13 cellular contexts compared by ENCODE assay signal in genomic region chr15:73787621-73788020, GRCh38. TPM values are rescaled to one million over a fixed set of nuclear protein-coding genes. Genes with fewer than 3 reads are reported as not detected.
DNase-seq lines count a peak whose midpoint lies in the region; ATAC-seq, FAIRE-seq and TF ChIP-seq lines count a peak whose summit lies in the region.
"Had no signal": no experiment of that assay in that cellular context is flagged by ENCODE, and none has a peak within 500 bp of the region (broad histone marks: within the 10 kb centered on the region; RNA-seq: fewer than 3 reads in every experiment).

No MANE protein-coding gene starts in this region.

- H3K36me3 Mint-ChIP-seq in MCF 10A (ENCODE audit: insufficient read depth, unreplicated experiment), result no peaks in the 10 kb centered on the region

- no peak overlapping the region for H3K4me3 Mint-ChIP-seq in MCF 10A (ENCODE audit: unreplicated experiment)
- H3K4me3 Mint-ChIP-seq: HFFc6 had no signal

- H3K4me1 Mint-ChIP-seq in MCF 10A (ENCODE audit: insufficient read depth, unreplicated experiment), result no peaks in the 10 kb centered on the region

- POLR2A ChIA-PET in MCF 10A (lab: Yijun Ruan, JAX), result no interaction called here

- H3K27me3 ChIP-seq in breast epithelium, result no peaks in the 10 kb centered on the region
- H3K27me3 ChIP-seq in bronchial epithelial cell (ENCODE audit: control insufficient read depth, insufficient read depth, low read length), result no peaks in the 10 kb centered on the region
- H3K27me3 ChIP-seq in right atrium auricular region, result no peaks in the 10 kb centered on the region

- no peaks in the 10 kb centered on the region for H3K27me3 Mint-ChIP-seq in MCF 10A (ENCODE audit: insufficient read depth, unreplicated experiment)

- no peak for FAIRE-seq in bronchial epithelial cell (lab: Jason Lieb, UNC)

- CTCF ChIA-PET in MCF 10A (lab: Yijun Ruan, JAX), result no interaction called here

- H3K27ac Mint-ChIP-seq in MCF 10A (ENCODE audit: low read depth, unreplicated experiment), result no peak overlapping the region
- H3K27ac Mint-ChIP-seq: HFFc6 had no signal

- no peak for TF ChIP-seq POLR2A in breast epithelium (IDR thresholded peaks at IDR 0.05)

- no peaks in the 10 kb centered on the region for H3K9me3 ChIP-seq in breast epithelium
- H3K9me3 ChIP-seq in right atrium auricular region, result no peaks in the 10 kb centered on the region

- H3K27ac ChIP-seq in breast epithelium (no peak overlapping the region), right atrium auricular region (no peak overlapping the region)
- H3K27ac ChIP-seq: 22Rv1 had no signal

- H3K9me3 Mint-ChIP-seq in MCF 10A (ENCODE audit: unreplicated experiment), result no peaks in the 10 kb centered on the region
- H3K9me3 Mint-ChIP-seq: HFFc6 had no signal

- TF ChIP-seq CTCF in MCF 10A (IDR thresholded peaks at IDR 0.05; ENCODE audit: unreplicated experiment) (no peak), breast epithelium (IDR thresholded peaks at IDR 0.05) (no peak), bronchial epithelial cell (IDR thresholded peaks at IDR 0.05; ENCODE audit: insufficient read depth, low read length, severe bottlenecking) (no peak), right atrium auricular region (IDR thresholded peaks at IDR 0.05) (no peak)

- intact Hi-C loops in MCF 10A (cut with micrococcal nuclease) (no loop called here), breast epithelium (cut with DNase I; ENCODE audit: low total_unique reads) (no loop called here)

- H3K36me3 ChIP-seq in breast epithelium (no peaks in the 10 kb centered on the region), bronchial epithelial cell (ENCODE audit: control insufficient read depth, insufficient read depth, low read length) (no peaks in the 10 kb centered on the region), right atrium auricular region (no peaks in the 10 kb centered on the region)

- no peaks in the 10 kb centered on the region for H3K4me1 ChIP-seq in breast epithelium
- peaks cover 0 to 35% of the 10 kb centered on the region in 2 donors for H3K4me1 ChIP-seq in right atrium auricular region

- DNase-seq in MCF 10A (ENCODE audit: unreplicated experiment) (peak; percentile 6), breast epithelium (ENCODE audit: low spot score in 2 of 2) (no peak), bronchial epithelial cell (ENCODE audit: low read depth) (peak; percentile 29), kidney tubule cell (ENCODE audit: low spot score) (peak; percentile 6), NCI-H510A (lab: John Stamatoyannopoulos, UW) (no peak), anterior cingulate cortex (lab: John Stamatoyannopoulos, UW) (no peak), right atrium auricular region (ENCODE audit: low spot score) (no peak)
- DNase-seq: Calu3, DMS 273 treated with DMSO at 0.1 percent for 48 hours, HCEC 1CT, HFFc6 had no signal

- ATAC-seq in HG03439 (IDR thresholded peaks at IDR 0.05; ENCODE audit: unreplicated experiment), result no peak

- BruUV-seq in MCF 10A (replicated peaks; lab: Mats Ljungman, UMichigan), result no TSS peak

- H3K4me3 ChIP-seq in breast epithelium, result no peak overlapping the region
- H3K4me3 ChIP-seq in bronchial epithelial cell (ENCODE audit: low read depth, low read length), result no peak overlapping the region
- no peak overlapping the region for H3K4me3 ChIP-seq in right atrium auricular region

RNA-seq across cellular contexts. Expression of gene INSYN1, which starts 34.5 kb away (rescaled TPM):
- total RNA-seq in MCF 10A (2022) (not detected in 2 replicates), breast epithelium (1 to 10 TPM; 1.9 to 8.3 (median 2.0) TPM), bronchial epithelial cell (under 0.01 and 1.2 TPM in 2 replicates), right atrium auricular region (10 to 100 TPM; 32.7 to 68.5 TPM)
- total RNA-seq: Calu3 had no signal

Comparison
In these comparisons a context has a peak if more than half of its experiments do, and no peak if none do; other contexts are left out.
1. DNase-seq: peak in MCF 10A (single experiment), bronchial epithelial cell (single experiment) and kidney tubule cell (single experiment); none in breast epithelium (0 of 2), NCI-H510A (single experiment), anterior cingulate cortex (0 of 58) and right atrium auricular region (single experiment).